Comparison of ENCODE assay signal across 8 cellular contexts in genomic region chr12:119876761-119877638, GRCh38. TPM values are rescaled to one million over a fixed set of nuclear protein-coding genes. Genes with fewer than 3 reads are reported as not detected.
DNase-seq lines count a peak whose midpoint lies in the region; ATAC-seq and TF ChIP-seq lines count a peak whose summit lies in the region.

A gene with protein sequence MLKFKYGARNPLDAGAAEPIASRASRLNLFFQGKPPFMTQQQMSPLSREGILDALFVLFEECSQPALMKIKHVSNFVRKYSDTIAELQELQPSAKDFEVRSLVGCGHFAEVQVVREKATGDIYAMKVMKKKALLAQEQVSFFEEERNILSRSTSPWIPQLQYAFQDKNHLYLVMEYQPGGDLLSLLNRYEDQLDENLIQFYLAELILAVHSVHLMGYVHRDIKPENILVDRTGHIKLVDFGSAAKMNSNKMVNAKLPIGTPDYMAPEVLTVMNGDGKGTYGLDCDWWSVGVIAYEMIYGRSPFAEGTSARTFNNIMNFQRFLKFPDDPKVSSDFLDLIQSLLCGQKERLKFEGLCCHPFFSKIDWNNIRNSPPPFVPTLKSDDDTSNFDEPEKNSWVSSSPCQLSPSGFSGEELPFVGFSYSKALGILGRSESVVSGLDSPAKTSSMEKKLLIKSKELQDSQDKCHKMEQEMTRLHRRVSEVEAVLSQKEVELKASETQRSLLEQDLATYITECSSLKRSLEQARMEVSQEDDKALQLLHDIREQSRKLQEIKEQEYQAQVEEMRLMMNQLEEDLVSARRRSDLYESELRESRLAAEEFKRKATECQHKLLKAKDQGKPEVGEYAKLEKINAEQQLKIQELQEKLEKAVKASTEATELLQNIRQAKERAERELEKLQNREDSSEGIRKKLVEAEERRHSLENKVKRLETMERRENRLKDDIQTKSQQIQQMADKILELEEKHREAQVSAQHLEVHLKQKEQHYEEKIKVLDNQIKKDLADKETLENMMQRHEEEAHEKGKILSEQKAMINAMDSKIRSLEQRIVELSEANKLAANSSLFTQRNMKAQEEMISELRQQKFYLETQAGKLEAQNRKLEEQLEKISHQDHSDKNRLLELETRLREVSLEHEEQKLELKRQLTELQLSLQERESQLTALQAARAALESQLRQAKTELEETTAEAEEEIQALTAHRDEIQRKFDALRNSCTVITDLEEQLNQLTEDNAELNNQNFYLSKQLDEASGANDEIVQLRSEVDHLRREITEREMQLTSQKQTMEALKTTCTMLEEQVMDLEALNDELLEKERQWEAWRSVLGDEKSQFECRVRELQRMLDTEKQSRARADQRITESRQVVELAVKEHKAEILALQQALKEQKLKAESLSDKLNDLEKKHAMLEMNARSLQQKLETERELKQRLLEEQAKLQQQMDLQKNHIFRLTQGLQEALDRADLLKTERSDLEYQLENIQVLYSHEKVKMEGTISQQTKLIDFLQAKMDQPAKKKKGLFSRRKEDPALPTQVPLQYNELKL (N-terminal part only) (minus strand): TSS chr12:119877320. CDS start chr12:119876168, 1,152 bp downstream.

- H3K9me2 ChIP-seq in PC-3 (replicated peaks; ENCODE audit: low read length), result no peaks in the 10 kb centered on the region

- H3K9ac ChIP-seq in PC-3 (ENCODE audit: low read length) (peak within 1 kb of the TSS; percentile 87), mucosa of rectum (ENCODE audit: low read depth in 1 of 2, low read length in 2 of 2) (peak within 1 kb of the TSS; percentile 65 to 74)

- peak within 1 kb of the TSS; percentile 83 for H3K4me2 ChIP-seq in PC-3 (ENCODE audit: low read length)

- TF ChIP-seq POLR2A in erythroblast (IDR thresholded peaks at IDR 0.05; ENCODE audit: low read length), result peak; percentile 88

- intact Hi-C loops in PC-3 (cut with micrococcal nuclease), result no loop called here

- peak within 1 kb of the TSS; percentile 95 for H3K4me3 ChIP-seq in Jurkat, Clone E6-1 (ENCODE audit: low read length)
- H3K4me3 ChIP-seq in PC-3 (ENCODE audit: low read length) (peak within 1 kb of the TSS; percentile 87), mucosa of rectum (ENCODE audit: low read length in 2 of 2) (peak within 1 kb of the TSS; percentile 85 to 96)

- no peaks in the 10 kb centered on the region for H4K20me1 ChIP-seq in PC-3 (ENCODE audit: low read length)

- H3K27me3 ChIP-seq in PC-3 (ENCODE audit: low read length), result no peaks in the 10 kb centered on the region
- no peaks in the 10 kb centered on the region for H3K27me3 ChIP-seq in mucosa of rectum (ENCODE audit: control insufficient read depth in 2 of 2, insufficient read depth in 2 of 2, low read length in 2 of 2)

- H3K79me2 ChIP-seq in PC-3 (ENCODE audit: low read length), result peaks cover 28% of the 10 kb centered on the region

- TSS peak; percentile 49 for BruUV-seq in PC-3 (replicated peaks; lab: Mats Ljungman, UMichigan)

- peak within 1 kb of the TSS; percentile 96 for H2AFZ ChIP-seq in PC-3 (ENCODE audit: low read length)

- POLR2A ChIA-PET in PC-3 (lab: Charles Lee; ENCODE audit: unreplicated experiment), result interaction anchor here (0.7 kb wide), 1 partner anchor 75 kb away, joined by 3 read pairs; no protein-coding TSS in a partner anchor

- H3K36me3 ChIP-seq in PC-3 (ENCODE audit: low read depth, low read length), result peaks cover 15% of the 10 kb centered on the region; the same call in 1 of the 2 replicates
- no peaks in the 10 kb centered on the region for H3K36me3 ChIP-seq in mucosa of rectum (ENCODE audit: control insufficient read depth in 2 of 2, insufficient read depth in 2 of 2, low read length in 2 of 2)

- DNase-seq in DMS53 (lab: John Stamatoyannopoulos, UW), result peak; percentile 99
- DNase-seq in Jurkat, Clone E6-1 (ENCODE audit: low read depth, low spot score), result peak; percentile 96
- peak; percentile 99 for DNase-seq in PC-3
- peak; percentile 78 for DNase-seq in activated T-cell treated with anti-CD3 and anti-CD28 coated beads for 4 hours
- peak; percentile 95 to 96 for DNase-seq in erythroblast (lab: John Stamatoyannopoulos, UW)
- peak; percentile 64 to 71 for DNase-seq in stimulated activated CD8-positive, alpha-beta memory T cell treated with anti-CD3 and anti-CD28 coated beads, Interleukin-4, amount 100 ng/mL, for 4 hours (ENCODE audit: low read depth in 2 of 2, low spot score in 1 of 2)

- no peak for TF ChIP-seq CTCF in PC-3 (conservative IDR thresholded peaks at IDR 0.05; ENCODE audit: low read depth, low read length)

- ATAC-seq in GM21717 (IDR thresholded peaks at IDR 0.05; ENCODE audit: unreplicated experiment), result peak; percentile 99
- peak; percentile 99 for ATAC-seq in PC-3

- peak within 1 kb of the TSS; percentile 32 for H3K27ac ChIP-seq in PC-3 (ENCODE audit: low read length)
- no peak within 1 kb of the TSS for H3K27ac ChIP-seq in mucosa of rectum (ENCODE audit: low read depth in 2 of 2, low read length in 2 of 2)

- H3F3A ChIP-seq in PC-3 (ENCODE audit: low read length, unreplicated experiment), result no peaks in the 10 kb centered on the region

- CTCF ChIA-PET in PC-3 (lab: Charles Lee), result no interaction called here

- no peaks in the 10 kb centered on the region for H3K9me3 ChIP-seq in PC-3 (ENCODE audit: low read length)
- H3K9me3 ChIP-seq in mucosa of rectum (ENCODE audit: control insufficient read depth in 2 of 2, low read length in 2 of 2), result no peaks in the 10 kb centered on the region

- peaks cover 14% of the 10 kb centered on the region for H3K4me1 ChIP-seq in PC-3 (ENCODE audit: insufficient read depth, low read length)
- peaks cover 6% of the 10 kb centered on the region in 2 donors for H3K4me1 ChIP-seq in mucosa of rectum (ENCODE audit: control insufficient read depth in 2 of 2, insufficient read depth in 2 of 2, low read length in 2 of 2)

RNA-seq across cellular contexts. Expression of the gene that starts here (rescaled TPM):
- 28.2 TPM for polyA plus RNA-seq in Jurkat, Clone E6-1 (2012; ENCODE audit: insufficient read depth, insufficient read length)
- 58.9 and 112 TPM in 2 replicates for total RNA-seq in PC-3 (2014; rRNA removed)
